Comparison of ENCODE assay signal across 15 cellular contexts in genomic region chr5:68367717-68368116, GRCh38.
DNase-seq lines count a peak whose midpoint lies in the region; ATAC-seq, FAIRE-seq and TF ChIP-seq lines count a peak whose summit lies in the region.
"Had no signal": no experiment of that assay in that cellular context is flagged by ENCODE, and none has a peak within 500 bp of the region (broad histone marks: within the 10 kb centered on the region; RNA-seq: fewer than 3 reads in every experiment).

No MANE protein-coding gene starts in this region.

- H3K27ac Mint-ChIP-seq in activated CD8-positive, alpha-beta memory T cell treated with anti-CD3 and anti-CD28 coated beads, Interleukin-2, amount 10 ng/mL, durations not matched to agents 7 days and 5 days: peak overlapping the region; percentile 6

- H3K9me2 ChIP-seq in GM23248 (ENCODE audit: insufficient read depth): no peaks in the 10 kb centered on the region
- no peaks in the 10 kb centered on the region for H3K9me2 ChIP-seq in neural cell (ENCODE audit: insufficient read depth, low read length)

- FAIRE-seq in K562 (lab: Jason Lieb, UNC): no peak
- FAIRE-seq: H54 had no signal

- TF ChIP-seq CTCF in K562 (IDR thresholded peaks at IDR 0.05 in 2 of 3, conservative IDR thresholded peaks at IDR 0.05 in 1 of 3; ENCODE audit: insufficient read depth in 2 of 3, low read depth in 1 of 3, low read length in 3 of 3) (no peak), neural cell (IDR thresholded peaks at IDR 0.05; ENCODE audit: poor library complexity, severe bottlenecking) (no peak)

- H3F3A ChIP-seq in GM23248 (ENCODE audit: insufficient read depth) (peaks cover 21% of the 10 kb centered on the region), neural cell (ENCODE audit: insufficient read depth, low read length, poor library complexity, severe bottlenecking) (no peaks in the 10 kb centered on the region)

- DNase-seq in activated CD8-positive, alpha-beta memory T cell treated with anti-CD3 and anti-CD28 coated beads, Interleukin-2, amount 10 ng/mL, durations not matched to agents 7 days and 5 days: no peak
- DNase-seq in activated CD8-positive, alpha-beta memory T cell treated with anti-CD3 and anti-CD28 coated beads for 24 hours: no peak
- DNase-seq in GM23248: no peak
- DNase-seq in K562 (ENCODE audit: extremely low read depth in 1 of 4, low spot score in 3 of 4): no peak
- DNase-seq in right cardiac atrium: no peak
- DNase-seq: ACHN; CD4-positive, CD25-positive, alpha-beta regulatory T cell; DMS53; GF-D8 had no signal

- H3K4me3 ChIP-seq in GM23248: no peak overlapping the region
- H3K4me3 ChIP-seq in K562: no peak overlapping the region
- no peak overlapping the region for H3K4me3 ChIP-seq in neural cell (ENCODE audit: low read length)
- no peak overlapping the region for H3K4me3 ChIP-seq in right cardiac atrium (ENCODE audit: low read length)
- H3K4me3 ChIP-seq: BLaER1 treated with 17β-estradiol and CSF1 and Interleukin-3, amounts not matched to agents 10 nM and 100 nM had no signal

- WGBS in GM23248 (ENCODE audit: low coverage in 1 of 2, low lambda C conversion rate in 2 of 2, missing lambda C conversion rate in 2 of 2), 2 experiments: 89% methylated on average over 4 of the region's 4 CpGs
- 65% methylated on average over 4 of the region's 4 CpGs for WGBS in K562 (ENCODE audit: insufficient coverage, low coverage, missing lambda C conversion rate)
- WGBS in right cardiac atrium: 74% methylated on average over 4 of the region's 4 CpGs

- H3K79me2 ChIP-seq in GM23248 (ENCODE audit: insufficient read depth) (no peaks in the 10 kb centered on the region), K562 (ENCODE audit: control insufficient read depth, insufficient read depth, low read length) (no peaks in the 10 kb centered on the region), neural cell (replicated peaks; ENCODE audit: insufficient read depth, low read length) (no peaks in the 10 kb centered on the region)

- no peak for TF ChIP-seq POLR2A in K562 (conservative IDR thresholded peaks at IDR 0.05)

- H3K4me1 ChIP-seq in GM23248 (ENCODE audit: insufficient read depth) (peaks cover 18% of the 10 kb centered on the region), K562 (replicated peaks in 1 of 2; ENCODE audit: control insufficient read depth in 2 of 2, insufficient read depth in 2 of 2, low read length in 2 of 2) (peaks cover 0 to 40% of the 10 kb centered on the region in 2 experiments; a peak in 4 of 5 replicates), right cardiac atrium (ENCODE audit: control insufficient read depth, insufficient read depth, low read length) (no peaks in the 10 kb centered on the region)

- H3K9ac ChIP-seq in GM23248 (no peak overlapping the region), K562 (ENCODE audit: insufficient read depth in 1 of 2, low read depth in 2 of 2, low read length in 2 of 2) (no peak overlapping the region), neural cell (ENCODE audit: low read length) (no peak overlapping the region)
- H3K9ac ChIP-seq: BLaER1 treated with 17β-estradiol and CSF1 and Interleukin-3, amounts not matched to agents 10 nM and 100 nM had no signal

- H3K4me3 Mint-ChIP-seq in activated CD8-positive, alpha-beta memory T cell treated with anti-CD3 and anti-CD28 coated beads, Interleukin-2, amount 10 ng/mL, durations not matched to agents 7 days and 5 days: no peak overlapping the region

- H3K4me1 Mint-ChIP-seq in activated CD8-positive, alpha-beta memory T cell treated with anti-CD3 and anti-CD28 coated beads, Interleukin-2, amount 10 ng/mL, durations not matched to agents 7 days and 5 days: peaks cover 53% of the 10 kb centered on the region

- H3K27me3 Mint-ChIP-seq in activated CD8-positive, alpha-beta memory T cell treated with anti-CD3 and anti-CD28 coated beads, Interleukin-2, amount 10 ng/mL, durations not matched to agents 7 days and 5 days: no peaks in the 10 kb centered on the region

- CTCF ChIA-PET in activated CD8-positive, alpha-beta memory T cell treated with anti-CD3 and anti-CD28 coated beads, Interleukin-2, amount 10 ng/mL, durations not matched to agents 7 days and 5 days (lab: Charles Lee): interaction anchor here (0.8 to 1.5 kb wide), 5 partner anchors 11 to 81 kb away, joined by 3 to 6 read pairs (median 4); no protein-coding TSS in a partner anchor
- CTCF ChIA-PET in K562 (lab: Yijun Ruan, JAX; ENCODE audit: low intra/inter-chr PET ratio): no interaction called here

- H3K9me3 ChIP-seq in GM23248 (ENCODE audit: low read depth) (no peaks in the 10 kb centered on the region), K562 (replicated peaks; ENCODE audit: control insufficient read depth, insufficient read depth, low read depth, low read length) (no peaks in the 10 kb centered on the region), neural cell (ENCODE audit: low read length) (no peaks in the 10 kb centered on the region), right cardiac atrium (ENCODE audit: control insufficient read depth, low read length) (no peaks in the 10 kb centered on the region)

- H3K27ac ChIP-seq in GM23248 (no peak overlapping the region), K562 (ENCODE audit: extremely low read depth, low read depth, low read length) (no peak overlapping the region), neural cell (ENCODE audit: low read length) (peak overlapping the region; percentile 4), right cardiac atrium (ENCODE audit: low read length) (no peak overlapping the region)
- H3K27ac ChIP-seq: BLaER1 treated with 17β-estradiol and CSF1 and Interleukin-3, amounts not matched to agents 10 nM and 100 nM; HL-60 had no signal

- peaks cover 17% of the 10 kb centered on the region for H3K36me3 Mint-ChIP-seq in activated CD8-positive, alpha-beta memory T cell treated with anti-CD3 and anti-CD28 coated beads, Interleukin-2, amount 10 ng/mL, durations not matched to agents 7 days and 5 days
- H3K36me3 Mint-ChIP-seq: CD4-positive, CD25-positive, alpha-beta regulatory T cell had no signal

- H3K27me3 ChIP-seq in GM23248 (replicated peaks; ENCODE audit: insufficient read depth): no peaks in the 10 kb centered on the region
- H3K27me3 ChIP-seq in K562 (ENCODE audit: control insufficient read depth in 2 of 2, insufficient read depth in 2 of 2, low read length in 2 of 2): no peaks in the 10 kb centered on the region
- H3K27me3 ChIP-seq in neural cell (ENCODE audit: insufficient read depth, low read depth, low read length): no peaks in the 10 kb centered on the region
- no peaks in the 10 kb centered on the region for H3K27me3 ChIP-seq in right cardiac atrium (ENCODE audit: control insufficient read depth, insufficient read depth)
- H3K27me3 ChIP-seq: BLaER1 treated with 17β-estradiol and CSF1 and Interleukin-3, amounts not matched to agents 10 nM and 100 nM had no signal

- ATAC-seq in activated CD8-positive, alpha-beta memory T cell treated with anti-CD3 and anti-CD28 coated beads, Interleukin-2, amount 10 ng/mL, durations not matched to agents 7 days and 5 days: no peak
- ATAC-seq in K562 (no peak), GM18517 (IDR thresholded peaks at IDR 0.05; ENCODE audit: unreplicated experiment) (no peak), right cardiac atrium (no peak)
- ATAC-seq: HCT116 had no signal

- H2AFZ ChIP-seq in GM23248: peak overlapping the region; percentile 3; the same call in 1 of the 2 replicates
- H2AFZ ChIP-seq in K562 (ENCODE audit: low read depth, low read length): peak overlapping the region; percentile 46; the same call in 1 of the 2 replicates
- H2AFZ ChIP-seq in neural cell (ENCODE audit: low read depth, low read length): no peak overlapping the region

- no peak for TF ChIP-seq EP300 in K562 (IDR thresholded peaks at IDR 0.05; ENCODE audit: low read length)
- peak; percentile 55 for TF ChIP-seq EP300 in neural cell (conservative IDR thresholded peaks at IDR 0.05; ENCODE audit: poor library complexity, severe bottlenecking)

- in situ Hi-C loops in GM23248 (cut with MboI) (no loop called here), K562 (cut with MboI) (no loop called here)

- no peaks in the 10 kb centered on the region for H3K9me1 ChIP-seq in K562 (ENCODE audit: control insufficient read depth, insufficient read depth, low read length)

- TF ChIP-seq RAD21 in K562 (CRISPR knock-in tag; conservative IDR thresholded peaks at IDR 0.05 in 1 of 2, IDR thresholded peaks at IDR 0.05 in 1 of 2) (no peak), neural cell (conservative IDR thresholded peaks at IDR 0.05) (no peak)

- H3K9me3 Mint-ChIP-seq in activated CD8-positive, alpha-beta memory T cell treated with anti-CD3 and anti-CD28 coated beads, Interleukin-2, amount 10 ng/mL, durations not matched to agents 7 days and 5 days (ENCODE audit: low read depth): peaks cover 1% of the 10 kb centered on the region

- peak overlapping the region; percentile 14 for H3K4me2 ChIP-seq in GM23248 (ENCODE audit: unreplicated experiment)
- H3K4me2 ChIP-seq in K562 (ENCODE audit: insufficient read depth, low read length): no peak overlapping the region
- H3K4me2 ChIP-seq in neural cell (ENCODE audit: low read length): no peak overlapping the region

- H4K20me1 ChIP-seq in GM23248 (ENCODE audit: insufficient read depth) (no peaks in the 10 kb centered on the region), K562 (replicated peaks; ENCODE audit: control insufficient read depth, insufficient read depth, low read length) (no peaks in the 10 kb centered on the region), neural cell (ENCODE audit: insufficient read depth) (no peaks in the 10 kb centered on the region)
- H4K20me1 ChIP-seq: BLaER1 treated with 17β-estradiol and CSF1 and Interleukin-3, amounts not matched to agents 10 nM and 100 nM had no signal

- intact Hi-C loops in K562 (cut with micrococcal nuclease) (no loop called here), right cardiac atrium (cut with DNase I) (no loop called here)

- POLR2A ChIA-PET in K562 (lab: Yijun Ruan, JAX): interaction anchor here (1.1 kb wide), 2 partner anchors 24 to 29 kb away, joined by 3 to 4 read pairs; no protein-coding TSS in a partner anchor

- BruUV-seq in K562 (replicated peaks; lab: Mats Ljungman, UMichigan): no TSS peak

- no peaks in the 10 kb centered on the region; the same call in 1 of the 2 replicates for H3K36me3 ChIP-seq in GM23248 (ENCODE audit: low read depth)
- no peaks in the 10 kb centered on the region for H3K36me3 ChIP-seq in K562 (ENCODE audit: control insufficient read depth, insufficient read depth, low read length)
- no peaks in the 10 kb centered on the region for H3K36me3 ChIP-seq in neural cell (ENCODE audit: insufficient read depth, low read length)
- H3K36me3 ChIP-seq: BLaER1 treated with 17β-estradiol and CSF1 and Interleukin-3, amounts not matched to agents 10 nM and 100 nM had no signal

TF ChIP-seq in K562, 482 proteins besides CTCF, POLR2A, EP300 and RAD21 (continues in another document):
- TF ChIP-seq SAP30 (IDR thresholded peaks at IDR 0.05; ENCODE audit: borderline replicate concordance, insufficient read depth, low read depth, low read length, poor library complexity, severe bottlenecking) (no peak), SMARCE1 (IDR thresholded peaks at IDR 0.05) (no peak)

TF ChIP-seq in neural cell, 6 proteins besides CTCF, POLR2A, EP300 and RAD21 (continues in another document):
- TF ChIP-seq MXI1 (conservative IDR thresholded peaks at IDR 0.05; ENCODE audit: poor library complexity, severe bottlenecking) (no peak), POLR2AphosphoS5 (IDR thresholded peaks at IDR 0.05) (no peak), TAF1 (IDR thresholded peaks at IDR 0.05; ENCODE audit: low read depth) (no peak), EZH2 (IDR thresholded peaks at IDR 0.05; ENCODE audit: borderline replicate concordance, insufficient read depth, low read length, poor library complexity, severe bottlenecking) (no peak)
